11 cellular contexts compared by ENCODE assay signal in genomic region chr3:112378989-112379692, GRCh38. TPM values are rescaled to one million over a fixed set of nuclear protein-coding genes. Genes with fewer than 3 reads are reported as not detected.
DNase-seq lines count a peak whose midpoint lies in the region; ATAC-seq and TF ChIP-seq lines count a peak whose summit lies in the region.
"Had no signal": no experiment of that assay in that cellular context is flagged by ENCODE, and none has a peak within 500 bp of the region (broad histone marks: within the 10 kb centered on the region; RNA-seq: fewer than 3 reads in every experiment).

No MANE protein-coding gene starts in this region.

- intact Hi-C loops in left lung (cut with DNase I), result no loop called here
- intact Hi-C loops in aorta (cut with DNase I), result no loop called here

- H3K4me1 ChIP-seq in left lung, result peaks cover 0 to 42% of the 10 kb centered on the region in 2 donors
- H3K4me1 ChIP-seq in aorta (ENCODE audit: control insufficient read depth in 1 of 2, insufficient read depth in 2 of 2, low read length in 2 of 2), result peaks cover 4 to 15% of the 10 kb centered on the region in 2 donors

- WGBS in aorta, 2 donors, result 56 to 64% methylated on average over 9 of the region's 9 CpGs

- H3K4me3 Mint-ChIP-seq in stimulated activated naive CD8-positive, alpha-beta T cell treated with anti-CD3 and anti-CD28 coated beads, Interleukin-15, Interleukin-2, amounts not matched to agents 100 ng/mL and 50 ng/mL, for 24 hours, result no peak overlapping the region
- H3K4me3 Mint-ChIP-seq in activated T-helper 17 cell treated with anti-CD3 and anti-CD28 coated beads, Interleukin-2, amount 50 U/mL, for 72 hours, result no peak overlapping the region

- DNase-seq in stimulated activated naive CD8-positive, alpha-beta T cell treated with anti-CD3 and anti-CD28 coated beads, Interleukin-15, Interleukin-2, amounts not matched to agents 100 U/mL and 50 U/mL, for 24 hours, result no peak
- DNase-seq in left lung, result peak in 1 of 2 donors; percentile 67
- no peak for DNase-seq in aorta
- no peak for DNase-seq in NCI-H345 (lab: John Stamatoyannopoulos, UW)
- no peak for DNase-seq in NCI-H748 treated with DMSO at 0.1 percent for 48 hours (lab: John Stamatoyannopoulos, UW)
- DNase-seq: NCI-H446 treated with DMSO at 0.1 percent for 48 hours, WERI-Rb-1 had no signal

- H3K27ac ChIP-seq in left lung (peak overlapping the region; percentile 77 to 81), aorta (ENCODE audit: low read depth in 1 of 2, low read length in 2 of 2) (peak overlapping the region; percentile 21 to 28)
- H3K27ac ChIP-seq: BLaER1, WERI-Rb-1 had no signal

- ATAC-seq in stimulated activated naive CD8-positive, alpha-beta T cell treated with anti-CD3 and anti-CD28 coated beads, Interleukin-15, Interleukin-2, amounts not matched to agents 100 U/mL and 50 U/mL, for 24 hours, result no peak
- peak; percentile 19 for ATAC-seq in activated T-helper 17 cell treated with anti-CD3 and anti-CD28 coated beads, Interleukin-2, amount 50 U/mL, for 72 hours (replicated peaks)
- ATAC-seq in left lung, result peak; percentile 75
- ATAC-seq in aorta (ENCODE audit: low FRiP score), result no peak
- no peak for ATAC-seq in GM18867 (IDR thresholded peaks at IDR 0.05; ENCODE audit: unreplicated experiment)

- peaks cover 4% of the 10 kb centered on the region for H3K36me3 Mint-ChIP-seq in stimulated activated naive CD8-positive, alpha-beta T cell treated with anti-CD3 and anti-CD28 coated beads, Interleukin-15, Interleukin-2, amounts not matched to agents 100 ng/mL and 50 ng/mL, for 24 hours (ENCODE audit: low read depth)
- H3K36me3 Mint-ChIP-seq in activated T-helper 17 cell treated with anti-CD3 and anti-CD28 coated beads, Interleukin-2, amount 50 U/mL, for 72 hours (ENCODE audit: low read depth), result no peaks in the 10 kb centered on the region

- H3K9me3 Mint-ChIP-seq in stimulated activated naive CD8-positive, alpha-beta T cell treated with anti-CD3 and anti-CD28 coated beads, Interleukin-15, Interleukin-2, amounts not matched to agents 100 ng/mL and 50 ng/mL, for 24 hours, result no peaks in the 10 kb centered on the region
- H3K9me3 Mint-ChIP-seq in activated T-helper 17 cell treated with anti-CD3 and anti-CD28 coated beads, Interleukin-2, amount 50 U/mL, for 72 hours, result peaks cover 5% of the 10 kb centered on the region

- peak overlapping the region; percentile 9 for H3K27ac Mint-ChIP-seq in stimulated activated naive CD8-positive, alpha-beta T cell treated with anti-CD3 and anti-CD28 coated beads, Interleukin-15, Interleukin-2, amounts not matched to agents 100 ng/mL and 50 ng/mL, for 24 hours
- H3K27ac Mint-ChIP-seq in activated T-helper 17 cell treated with anti-CD3 and anti-CD28 coated beads, Interleukin-2, amount 50 U/mL, for 72 hours, result no peak overlapping the region

- H3K4me3 ChIP-seq in left lung (no peak overlapping the region), aorta (ENCODE audit: low read length in 2 of 2) (no peak overlapping the region)
- H3K4me3 ChIP-seq: BLaER1 had no signal

- H3K4me1 Mint-ChIP-seq in stimulated activated naive CD8-positive, alpha-beta T cell treated with anti-CD3 and anti-CD28 coated beads, Interleukin-15, Interleukin-2, amounts not matched to agents 100 ng/mL and 50 ng/mL, for 24 hours (ENCODE audit: low read depth), result peaks cover 58% of the 10 kb centered on the region
- H3K4me1 Mint-ChIP-seq in activated T-helper 17 cell treated with anti-CD3 and anti-CD28 coated beads, Interleukin-2, amount 50 U/mL, for 72 hours, result peaks cover 3% of the 10 kb centered on the region

- TF ChIP-seq CTCF in left lung (IDR thresholded peaks at IDR 0.05), result no peak

- H3K27me3 ChIP-seq in left lung (no peaks in the 10 kb centered on the region), aorta (ENCODE audit: control insufficient read depth in 1 of 2, insufficient read depth in 2 of 2, low read length in 1 of 2) (no peaks in the 10 kb centered on the region)
- H3K27me3 ChIP-seq: BLaER1 had no signal

- H3K27me3 Mint-ChIP-seq in stimulated activated naive CD8-positive, alpha-beta T cell treated with anti-CD3 and anti-CD28 coated beads, Interleukin-15, Interleukin-2, amounts not matched to agents 100 ng/mL and 50 ng/mL, for 24 hours, result no peaks in the 10 kb centered on the region
- no peaks in the 10 kb centered on the region for H3K27me3 Mint-ChIP-seq in activated T-helper 17 cell treated with anti-CD3 and anti-CD28 coated beads, Interleukin-2, amount 50 U/mL, for 72 hours

- no peaks in the 10 kb centered on the region for H3K9me3 ChIP-seq in left lung
- no peaks in the 10 kb centered on the region for H3K9me3 ChIP-seq in aorta (ENCODE audit: control insufficient read depth, low read length)

- no peaks in the 10 kb centered on the region for H3K36me3 ChIP-seq in left lung
- no peaks in the 10 kb centered on the region for H3K36me3 ChIP-seq in aorta (ENCODE audit: control insufficient read depth in 1 of 2, insufficient read depth in 2 of 2, low read length in 1 of 2)
- H3K36me3 ChIP-seq: BLaER1, WERI-Rb-1 had no signal

RNA-seq across cellular contexts. Expression of gene CD200, which starts 46.2 kb away (rescaled TPM):
- total RNA-seq in activated T-helper 17 cell treated with anti-CD3 and anti-CD28 coated beads, Interleukin-2, amount 50 U/mL, for 72 hours, result 10 to 100 TPM in 1 of 2 donors, 1 to 10 TPM in 1; 5.1 to 26.8 TPM
- total RNA-seq in left lung, result 1 to 10 TPM; 6.6 to 7.9 TPM
- total RNA-seq in aorta, result 10 to 100 TPM; 28.2 to 45.3 TPM
- 10 to 100 TPM; 15.8 to 31.7 TPM for polyA plus RNA-seq in aorta

Comparison
In these comparisons a context has a peak if more than half of its experiments do, and no peak if none do; other contexts are left out.
1. ATAC-seq: peak in activated T-helper 17 cell treated with anti-CD3 and anti-CD28 coated beads, Interleukin-2, amount 50 U/mL, for 72 hours (single experiment) and left lung (single experiment); none in stimulated activated naive CD8-positive, alpha-beta T cell treated with anti-CD3 and anti-CD28 coated beads, Interleukin-15, Interleukin-2, amounts not matched to agents 100 U/mL and 50 U/mL, for 24 hours (single experiment), aorta (single experiment) and GM18867 (single experiment).